Comparison of ENCODE assay signal across 1 cellular context in the genomic region with DNA sequence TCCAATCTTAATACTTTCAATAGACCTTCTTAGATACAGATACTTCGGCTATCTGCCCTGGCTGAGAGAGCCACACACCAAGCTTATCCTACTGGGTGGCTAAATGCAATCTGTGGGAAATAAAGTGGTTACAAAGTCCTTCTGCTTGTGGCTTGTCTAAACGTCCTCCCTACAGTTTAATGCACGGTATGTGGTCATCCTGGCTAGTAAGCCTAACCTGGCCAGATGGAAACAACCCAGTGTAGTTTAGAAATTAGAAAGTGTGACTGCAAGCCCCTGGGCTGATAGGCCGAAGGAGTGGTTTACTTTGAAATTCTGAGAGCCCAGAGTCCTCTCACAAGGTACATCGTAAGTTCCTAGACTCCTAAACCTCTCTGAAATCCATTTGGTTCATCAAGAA.
TF ChIP-seq lines count a peak whose summit lies in the region.

No MANE protein-coding gene starts in this region.

TF ChIP-seq in WTC11, 78 proteins besides CTCF, POLR2A, EP300 and RAD21:
- TF ChIP-seq, protein P1, sequence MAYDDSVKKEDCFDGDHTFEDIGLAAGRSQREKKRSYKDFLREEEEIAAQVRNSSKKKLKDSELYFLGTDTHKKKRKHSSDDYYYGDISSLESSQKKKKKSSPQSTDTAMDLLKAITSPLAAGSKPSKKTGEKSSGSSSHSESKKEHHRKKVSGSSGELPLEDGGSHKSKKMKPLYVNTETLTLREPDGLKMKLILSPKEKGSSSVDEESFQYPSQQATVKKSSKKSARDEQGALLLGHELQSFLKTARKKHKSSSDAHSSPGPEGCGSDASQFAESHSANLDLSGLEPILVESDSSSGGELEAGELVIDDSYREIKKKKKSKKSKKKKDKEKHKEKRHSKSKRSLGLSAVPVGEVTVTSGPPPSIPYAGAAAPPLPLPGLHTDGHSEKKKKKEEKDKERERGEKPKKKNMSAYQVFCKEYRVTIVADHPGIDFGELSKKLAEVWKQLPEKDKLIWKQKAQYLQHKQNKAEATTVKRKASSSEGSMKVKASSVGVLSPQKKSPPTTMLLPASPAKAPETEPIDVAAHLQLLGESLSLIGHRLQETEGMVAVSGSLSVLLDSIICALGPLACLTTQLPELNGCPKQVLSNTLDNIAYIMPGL (CRISPR knock-in tag; IDR thresholded peaks at IDR 0.05) = no peak
- TF ChIP-seq, protein P2, sequence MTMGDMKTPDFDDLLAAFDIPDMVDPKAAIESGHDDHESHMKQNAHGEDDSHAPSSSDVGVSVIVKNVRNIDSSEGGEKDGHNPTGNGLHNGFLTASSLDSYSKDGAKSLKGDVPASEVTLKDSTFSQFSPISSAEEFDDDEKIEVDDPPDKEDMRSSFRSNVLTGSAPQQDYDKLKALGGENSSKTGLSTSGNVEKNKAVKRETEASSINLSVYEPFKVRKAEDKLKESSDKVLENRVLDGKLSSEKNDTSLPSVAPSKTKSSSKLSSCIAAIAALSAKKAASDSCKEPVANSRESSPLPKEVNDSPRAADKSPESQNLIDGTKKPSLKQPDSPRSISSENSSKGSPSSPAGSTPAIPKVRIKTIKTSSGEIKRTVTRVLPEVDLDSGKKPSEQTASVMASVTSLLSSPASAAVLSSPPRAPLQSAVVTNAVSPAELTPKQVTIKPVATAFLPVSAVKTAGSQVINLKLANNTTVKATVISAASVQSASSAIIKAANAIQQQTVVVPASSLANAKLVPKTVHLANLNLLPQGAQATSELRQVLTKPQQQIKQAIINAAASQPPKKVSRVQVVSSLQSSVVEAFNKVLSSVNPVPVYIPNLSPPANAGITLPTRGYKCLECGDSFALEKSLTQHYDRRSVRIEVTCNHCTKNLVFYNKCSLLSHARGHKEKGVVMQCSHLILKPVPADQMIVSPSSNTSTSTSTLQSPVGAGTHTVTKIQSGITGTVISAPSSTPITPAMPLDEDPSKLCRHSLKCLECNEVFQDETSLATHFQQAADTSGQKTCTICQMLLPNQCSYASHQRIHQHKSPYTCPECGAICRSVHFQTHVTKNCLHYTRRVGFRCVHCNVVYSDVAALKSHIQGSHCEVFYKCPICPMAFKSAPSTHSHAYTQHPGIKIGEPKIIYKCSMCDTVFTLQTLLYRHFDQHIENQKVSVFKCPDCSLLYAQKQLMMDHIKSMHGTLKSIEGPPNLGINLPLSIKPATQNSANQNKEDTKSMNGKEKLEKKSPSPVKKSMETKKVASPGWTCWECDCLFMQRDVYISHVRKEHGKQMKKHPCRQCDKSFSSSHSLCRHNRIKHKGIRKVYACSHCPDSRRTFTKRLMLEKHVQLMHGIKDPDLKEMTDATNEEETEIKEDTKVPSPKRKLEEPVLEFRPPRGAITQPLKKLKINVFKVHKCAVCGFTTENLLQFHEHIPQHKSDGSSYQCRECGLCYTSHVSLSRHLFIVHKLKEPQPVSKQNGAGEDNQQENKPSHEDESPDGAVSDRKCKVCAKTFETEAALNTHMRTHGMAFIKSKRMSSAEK (CRISPR knock-in tag; IDR thresholded peaks at IDR 0.05; ENCODE audit: borderline replicate concordance) = no peak
- TF ChIP-seq, protein P3, sequence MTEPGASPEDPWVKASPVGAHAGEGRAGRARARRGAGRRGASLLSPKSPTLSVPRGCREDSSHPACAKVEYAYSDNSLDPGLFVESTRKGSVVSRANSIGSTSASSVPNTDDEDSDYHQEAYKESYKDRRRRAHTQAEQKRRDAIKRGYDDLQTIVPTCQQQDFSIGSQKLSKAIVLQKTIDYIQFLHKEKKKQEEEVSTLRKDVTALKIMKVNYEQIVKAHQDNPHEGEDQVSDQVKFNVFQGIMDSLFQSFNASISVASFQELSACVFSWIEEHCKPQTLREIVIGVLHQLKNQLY (CRISPR knock-in tag; IDR thresholded peaks at IDR 0.05) = no peak
- TF ChIP-seq, protein P4, sequence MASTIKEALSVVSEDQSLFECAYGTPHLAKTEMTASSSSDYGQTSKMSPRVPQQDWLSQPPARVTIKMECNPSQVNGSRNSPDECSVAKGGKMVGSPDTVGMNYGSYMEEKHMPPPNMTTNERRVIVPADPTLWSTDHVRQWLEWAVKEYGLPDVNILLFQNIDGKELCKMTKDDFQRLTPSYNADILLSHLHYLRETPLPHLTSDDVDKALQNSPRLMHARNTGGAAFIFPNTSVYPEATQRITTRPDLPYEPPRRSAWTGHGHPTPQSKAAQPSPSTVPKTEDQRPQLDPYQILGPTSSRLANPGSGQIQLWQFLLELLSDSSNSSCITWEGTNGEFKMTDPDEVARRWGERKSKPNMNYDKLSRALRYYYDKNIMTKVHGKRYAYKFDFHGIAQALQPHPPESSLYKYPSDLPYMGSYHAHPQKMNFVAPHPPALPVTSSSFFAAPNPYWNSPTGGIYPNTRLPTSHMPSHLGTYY (CRISPR knock-in tag; IDR thresholded peaks at IDR 0.05) = no peak
- TF ChIP-seq OVOL2 (CRISPR knock-in tag; IDR thresholded peaks at IDR 0.05; ENCODE audit: borderline replicate concordance) = no peak
- TF ChIP-seq SOX15 (CRISPR knock-in tag; IDR thresholded peaks at IDR 0.05) = no peak
- TF ChIP-seq ZNF396 (CRISPR knock-in tag; IDR thresholded peaks at IDR 0.05; ENCODE audit: borderline replicate concordance) = no peak
- TF ChIP-seq RELA (CRISPR knock-in tag; IDR thresholded peaks at IDR 0.05; ENCODE audit: borderline replicate concordance) = no peak
- TF ChIP-seq CREB1 (CRISPR knock-in tag; IDR thresholded peaks at IDR 0.05) = no peak
- TF ChIP-seq ZNF317 (CRISPR knock-in tag; IDR thresholded peaks at IDR 0.05; ENCODE audit: borderline replicate concordance, low read depth) = no peak
- TF ChIP-seq, protein P5, sequence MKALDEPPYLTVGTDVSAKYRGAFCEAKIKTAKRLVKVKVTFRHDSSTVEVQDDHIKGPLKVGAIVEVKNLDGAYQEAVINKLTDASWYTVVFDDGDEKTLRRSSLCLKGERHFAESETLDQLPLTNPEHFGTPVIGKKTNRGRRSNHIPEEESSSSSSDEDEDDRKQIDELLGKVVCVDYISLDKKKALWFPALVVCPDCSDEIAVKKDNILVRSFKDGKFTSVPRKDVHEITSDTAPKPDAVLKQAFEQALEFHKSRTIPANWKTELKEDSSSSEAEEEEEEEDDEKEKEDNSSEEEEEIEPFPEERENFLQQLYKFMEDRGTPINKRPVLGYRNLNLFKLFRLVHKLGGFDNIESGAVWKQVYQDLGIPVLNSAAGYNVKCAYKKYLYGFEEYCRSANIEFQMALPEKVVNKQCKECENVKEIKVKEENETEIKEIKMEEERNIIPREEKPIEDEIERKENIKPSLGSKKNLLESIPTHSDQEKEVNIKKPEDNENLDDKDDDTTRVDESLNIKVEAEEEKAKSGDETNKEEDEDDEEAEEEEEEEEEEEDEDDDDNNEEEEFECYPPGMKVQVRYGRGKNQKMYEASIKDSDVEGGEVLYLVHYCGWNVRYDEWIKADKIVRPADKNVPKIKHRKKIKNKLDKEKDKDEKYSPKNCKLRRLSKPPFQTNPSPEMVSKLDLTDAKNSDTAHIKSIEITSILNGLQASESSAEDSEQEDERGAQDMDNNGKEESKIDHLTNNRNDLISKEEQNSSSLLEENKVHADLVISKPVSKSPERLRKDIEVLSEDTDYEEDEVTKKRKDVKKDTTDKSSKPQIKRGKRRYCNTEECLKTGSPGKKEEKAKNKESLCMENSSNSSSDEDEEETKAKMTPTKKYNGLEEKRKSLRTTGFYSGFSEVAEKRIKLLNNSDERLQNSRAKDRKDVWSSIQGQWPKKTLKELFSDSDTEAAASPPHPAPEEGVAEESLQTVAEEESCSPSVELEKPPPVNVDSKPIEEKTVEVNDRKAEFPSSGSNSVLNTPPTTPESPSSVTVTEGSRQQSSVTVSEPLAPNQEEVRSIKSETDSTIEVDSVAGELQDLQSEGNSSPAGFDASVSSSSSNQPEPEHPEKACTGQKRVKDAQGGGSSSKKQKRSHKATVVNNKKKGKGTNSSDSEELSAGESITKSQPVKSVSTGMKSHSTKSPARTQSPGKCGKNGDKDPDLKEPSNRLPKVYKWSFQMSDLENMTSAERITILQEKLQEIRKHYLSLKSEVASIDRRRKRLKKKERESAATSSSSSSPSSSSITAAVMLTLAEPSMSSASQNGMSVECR (CRISPR knock-in tag; IDR thresholded peaks at IDR 0.05; ENCODE audit: borderline replicate concordance) = no peak
- no peak for TF ChIP-seq ZNF138 (CRISPR knock-in tag; conservative IDR thresholded peaks at IDR 0.05)
